ENCODE assay signal across 14 cellular contexts in genomic region chr3:110344897-110345767, GRCh38.
DNase-seq lines count a peak whose midpoint lies in the region; ATAC-seq and TF ChIP-seq lines count a peak whose summit lies in the region.
"Had no signal": no experiment of that assay in that cellular context is flagged by ENCODE, and none has a peak within 500 bp of the region (broad histone marks: within the 10 kb centered on the region; RNA-seq: fewer than 3 reads in every experiment).

No MANE protein-coding gene starts in this region.

- no peak overlapping the region for H2BK12ac ChIP-seq in mesenchymal stem cell (ENCODE audit: low read length in 2 of 2)

- no peak overlapping the region for H3K27ac Mint-ChIP-seq in stimulated activated effector memory CD8-positive, alpha-beta T cell treated with anti-CD3 and anti-CD28 coated beads, Interleukin-12 subunit alpha, Interleukin-12 subunit beta, amount 100 ng/mL, for 72 hours
- H3K27ac Mint-ChIP-seq: dendritic cell treated with granulocyte-macrophage colony-stimulating factor and Interleukin-4, amounts not matched to agents 40 ng/mL and 50 ng/mL, for 4 days; naive B cell; WTC11 had no signal

- H3K4me3 ChIP-seq in mesenchymal stem cell (ENCODE audit: insufficient read depth in 1 of 2, low read depth in 1 of 2, low read length in 2 of 2): no peak overlapping the region

- H3K4me1 ChIP-seq in mesenchymal stem cell (ENCODE audit: control insufficient read depth, insufficient read depth, low read depth, low read length): peaks cover 2% of the 10 kb centered on the region

- no peak overlapping the region for H2AFZ ChIP-seq in mesenchymal stem cell (ENCODE audit: low read depth, low read length)

- peak overlapping the region; percentile 43 for H3K4me2 ChIP-seq in mesenchymal stem cell (ENCODE audit: low read length, poor library complexity, severe bottlenecking)

- H3K27ac ChIP-seq in mesenchymal stem cell (ENCODE audit: low read length, poor library complexity, severe bottlenecking) (peak overlapping the region; percentile 99), RWPE1 (no peak overlapping the region)

- ATAC-seq in GM19025 (IDR thresholded peaks at IDR 0.05; ENCODE audit: low read depth, unreplicated experiment) (peak; percentile 38), HG02798 (IDR thresholded peaks at IDR 0.05; ENCODE audit: poor library complexity, unreplicated experiment) (peak; percentile 34)
- no peak for ATAC-seq in stimulated activated effector memory CD8-positive, alpha-beta T cell treated with anti-CD3 and anti-CD28 coated beads, Interleukin-12 subunit alpha, Interleukin-12 subunit beta, amount 100 ng/mL, for 72 hours
- ATAC-seq: WTC11 had no signal

- H3K9me3 Mint-ChIP-seq in stimulated activated effector memory CD8-positive, alpha-beta T cell treated with anti-CD3 and anti-CD28 coated beads, Interleukin-12 subunit alpha, Interleukin-12 subunit beta, amount 100 ng/mL, for 72 hours: no peaks in the 10 kb centered on the region
- H3K9me3 Mint-ChIP-seq: dendritic cell treated with granulocyte-macrophage colony-stimulating factor and Interleukin-4, amounts not matched to agents 40 ng/mL and 50 ng/mL, for 4 days; naive B cell had no signal

- H3K9me3 ChIP-seq in mesenchymal stem cell (ENCODE audit: control insufficient read depth, low read length): no peaks in the 10 kb centered on the region

- H3K18ac ChIP-seq in mesenchymal stem cell (ENCODE audit: low read depth in 1 of 2, low read length in 2 of 2): no peak overlapping the region

- no peak overlapping the region for H3K23ac ChIP-seq in mesenchymal stem cell (ENCODE audit: low read length in 2 of 2)

- H3K4me3 Mint-ChIP-seq in stimulated activated effector memory CD8-positive, alpha-beta T cell treated with anti-CD3 and anti-CD28 coated beads, Interleukin-12 subunit alpha, Interleukin-12 subunit beta, amount 100 ng/mL, for 72 hours: no peak overlapping the region
- H3K4me3 Mint-ChIP-seq: dendritic cell treated with granulocyte-macrophage colony-stimulating factor and Interleukin-4, amounts not matched to agents 40 ng/mL and 50 ng/mL, for 4 days; naive B cell; WTC11 had no signal

- DNase-seq in NCI-H226 (peak; percentile 56), mesenchymal stem cell (peak; percentile 44), nucleus accumbens (lab: John Stamatoyannopoulos, UW) (no peak), RWPE1 (ENCODE audit: low spot score) (no peak), mesenteric fat pad (ENCODE audit: low spot score) (no peak)
- DNase-seq in stimulated activated effector memory CD8-positive, alpha-beta T cell treated with anti-CD3 and anti-CD28 coated beads, Interleukin-12 subunit alpha, Interleukin-12 subunit beta, amount 100 ng/mL, for 72 hours (ENCODE audit: low spot score in 2 of 2): no peak
- DNase-seq: activated naive CD4-positive, alpha-beta T cell; naive B cell; NCI-H1417; PC-3 had no signal

- WGBS in mesenchymal stem cell: 17% methylated on average over 1 of the region's 5 CpGs

- H2BK120ac ChIP-seq in mesenchymal stem cell (ENCODE audit: low read depth, low read length): no peak overlapping the region

- H2AK5ac ChIP-seq in mesenchymal stem cell (ENCODE audit: low read length, severe bottlenecking): peak overlapping the region; percentile 64

- no peaks in the 10 kb centered on the region for H3K79me1 ChIP-seq in mesenchymal stem cell (replicated peaks; ENCODE audit: low read length, poor library complexity, severe bottlenecking)

- H3K4ac ChIP-seq in mesenchymal stem cell (ENCODE audit: low read depth in 1 of 2, low read length in 2 of 2): no peak overlapping the region

- H3K14ac ChIP-seq in mesenchymal stem cell (ENCODE audit: low read length in 2 of 2): no peak overlapping the region

- H4K91ac ChIP-seq in mesenchymal stem cell (ENCODE audit: low read length): no peak overlapping the region

- H3K9ac ChIP-seq in mesenchymal stem cell (ENCODE audit: low read length): no peak overlapping the region

- H3K27me3 ChIP-seq in mesenchymal stem cell (ENCODE audit: control insufficient read depth in 1 of 2, insufficient read depth in 1 of 2, low read length in 2 of 2): no peaks in the 10 kb centered on the region

- peak overlapping the region; percentile 14 for H2BK5ac ChIP-seq in mesenchymal stem cell (ENCODE audit: low read depth, low read length, poor library complexity, severe bottlenecking)

- H2BK15ac ChIP-seq in mesenchymal stem cell (ENCODE audit: low read depth, poor library complexity, severe bottlenecking): no peak overlapping the region

- POLR2A ChIA-PET in RWPE1 (lab: Yijun Ruan, JAX; ENCODE audit: low non-redundant PET): no interaction called here

- no peaks in the 10 kb centered on the region for H3K36me3 Mint-ChIP-seq in stimulated activated effector memory CD8-positive, alpha-beta T cell treated with anti-CD3 and anti-CD28 coated beads, Interleukin-12 subunit alpha, Interleukin-12 subunit beta, amount 100 ng/mL, for 72 hours
- H3K36me3 Mint-ChIP-seq: naive B cell, WTC11 had no signal

- no peak for TF ChIP-seq CTCF in RWPE1 (conservative IDR thresholded peaks at IDR 0.05; ENCODE audit: low read depth)

- no peak overlapping the region for H4K8ac ChIP-seq in mesenchymal stem cell (ENCODE audit: low read length)

- no peaks in the 10 kb centered on the region for H3K36me3 ChIP-seq in mesenchymal stem cell (ENCODE audit: control insufficient read depth in 1 of 2, insufficient read depth in 2 of 2, low read depth in 1 of 2, low read length in 2 of 2)

- no peaks in the 10 kb centered on the region for H3K4me1 Mint-ChIP-seq in stimulated activated effector memory CD8-positive, alpha-beta T cell treated with anti-CD3 and anti-CD28 coated beads, Interleukin-12 subunit alpha, Interleukin-12 subunit beta, amount 100 ng/mL, for 72 hours
- H3K4me1 Mint-ChIP-seq: naive B cell, WTC11 had no signal

- CTCF ChIA-PET in RWPE1 (lab: Yijun Ruan, JAX): no interaction called here

Comparison
In these comparisons a context has a peak if more than half of its experiments do, and no peak if none do; other contexts are left out.
1. DNase-seq: peak in NCI-H226 (single experiment) and mesenchymal stem cell (single experiment); none in nucleus accumbens (0 of 56), RWPE1 (single experiment), stimulated activated effector memory CD8-positive, alpha-beta T cell treated with anti-CD3 and anti-CD28 coated beads, Interleukin-12 subunit alpha, Interleukin-12 subunit beta, amount 100 ng/mL, for 72 hours (0 of 2) and mesenteric fat pad (single experiment).